9 cellular contexts compared by ENCODE assay signal in genomic region chr2:109736177-109736827, GRCh38. TPM values are rescaled to one million over a fixed set of nuclear protein-coding genes. Genes with fewer than 3 reads are reported as not detected.
DNase-seq lines count a peak whose midpoint lies in the region; ATAC-seq and TF ChIP-seq lines count a peak whose summit lies in the region.
"Had no signal": no experiment of that assay in that cellular context is flagged by ENCODE, and none has a peak within 500 bp of the region (broad histone marks: within the 10 kb centered on the region; RNA-seq: fewer than 3 reads in every experiment).

No MANE protein-coding gene starts in this region.

- no peaks in the 10 kb centered on the region for H3K9me3 Mint-ChIP-seq in CD4-positive, alpha-beta T cell
- H3K9me3 Mint-ChIP-seq: memory B cell had no signal

- H3K27ac Mint-ChIP-seq in CD4-positive, alpha-beta T cell, result no peak overlapping the region
- H3K27ac Mint-ChIP-seq: memory B cell had no signal

- no peak overlapping the region for H3K4me3 ChIP-seq in Peyer's patch

- H3K4me1 Mint-ChIP-seq in CD4-positive, alpha-beta T cell (ENCODE audit: low read depth), result no peaks in the 10 kb centered on the region
- H3K4me1 Mint-ChIP-seq: memory B cell had no signal

- CTCF ChIA-PET in CD4-positive, alpha-beta T cell (lab: Charles Lee), result interaction anchor here (1.8 kb wide), 1 partner anchor 190 kb away, joined by 6 read pairs; no protein-coding TSS in a partner anchor

- no peaks in the 10 kb centered on the region for H3K9me3 ChIP-seq in CD4-positive, alpha-beta T cell (ENCODE audit: control insufficient read depth, low read length)
- no peaks in the 10 kb centered on the region for H3K9me3 ChIP-seq in Peyer's patch

- no peaks in the 10 kb centered on the region for H3K27me3 ChIP-seq in CD4-positive, alpha-beta T cell (ENCODE audit: control insufficient read depth, insufficient read depth, low read length)
- H3K27me3 ChIP-seq in Peyer's patch, result no peaks in the 10 kb centered on the region

- no peaks in the 10 kb centered on the region for H3K36me3 ChIP-seq in Peyer's patch

- no peak for TF ChIP-seq POLR2A in Peyer's patch (IDR thresholded peaks at IDR 0.05)

- no peak overlapping the region for H3K27ac ChIP-seq in CD4-positive, alpha-beta T cell (ENCODE audit: low read depth, low read length)
- no peak overlapping the region for H3K27ac ChIP-seq in Peyer's patch

- peak in 1 of 10 experiments; percentile 7 for DNase-seq in CD4-positive, alpha-beta T cell
- DNase-seq in HK-2 (ENCODE audit: unreplicated experiment), result peak; percentile 49
- peak in 2 of 3 donors; percentile 32 to 74 for DNase-seq in Peyer's patch
- peak; percentile 62 for DNase-seq in ecto neural progenitor cell (ENCODE audit: low spot score)
- peak; percentile 66 to 76 for DNase-seq in lung microvascular endothelial cell (ENCODE audit: low read depth in 2 of 2)
- no peak for DNase-seq in activated gamma-delta T cell (lab: John Stamatoyannopoulos, UW)
- no peak for DNase-seq in activated gamma-delta T cell treated with Interleukin-2 at 50 U/mL for 16 hours

- peaks cover 18% of the 10 kb centered on the region for H3K27me3 Mint-ChIP-seq in CD4-positive, alpha-beta T cell

- peak; percentile 23 for TF ChIP-seq CTCF in CD4-positive, alpha-beta T cell (IDR thresholded peaks at IDR 0.05)
- peak in 5 of 6 experiments; percentile 16 to 76 (median 67) for TF ChIP-seq CTCF in Peyer's patch (IDR thresholded peaks at IDR 0.05)

- no peaks in the 10 kb centered on the region for H3K4me1 ChIP-seq in Peyer's patch

- POLR2A ChIA-PET in CD4-positive, alpha-beta T cell (lab: Charles Lee), result no interaction called here

- no peak overlapping the region for H3K4me3 Mint-ChIP-seq in CD4-positive, alpha-beta T cell
- H3K4me3 Mint-ChIP-seq: memory B cell had no signal

- intact Hi-C loops in CD4-positive, alpha-beta T cell (cut with DNase I, micrococcal nuclease), result no loop called here

- no peaks in the 10 kb centered on the region for H3K36me3 Mint-ChIP-seq in CD4-positive, alpha-beta T cell (ENCODE audit: low read depth)
- H3K36me3 Mint-ChIP-seq: memory B cell had no signal

- no peak for ATAC-seq in CD4-positive, alpha-beta T cell (ENCODE audit: poor library complexity)
- ATAC-seq in HG03432 (IDR thresholded peaks at IDR 0.05; ENCODE audit: unreplicated experiment), result no peak

RNA-seq across cellular contexts. Expression of gene RGPD5, which starts 57.8 kb away (rescaled TPM):
- total RNA-seq in CD4-positive, alpha-beta T cell, result 100 to 1,000 TPM; 283 to 291 TPM
- total RNA-seq in Peyer's patch (10 to 100 TPM; 23.1 to 50.1 (median 32.7) TPM), lung microvascular endothelial cell (9.8 and 13.3 TPM in 2 replicates)

Comparison
In these comparisons a context has a peak if more than half of its experiments do, and no peak if none do; other contexts are left out.
1. DNase-seq: peak in HK-2 (single experiment), Peyer's patch (2 of 3), ecto neural progenitor cell (single experiment) and lung microvascular endothelial cell (2 of 2); none in activated gamma-delta T cell (single experiment) and activated gamma-delta T cell treated with Interleukin-2 at 50 U/mL for 16 hours (single experiment).
2. RNA of gene RGPD5, which starts 57.8 kb away (total RNA-seq): 283 to 291 TPM in CD4-positive, alpha-beta T cell; 23.1 to 50.1 TPM in Peyer's patch and 9.8 to 13.3 TPM in lung microvascular endothelial cell; every median in the first group is over 4 times any median in the second.